29 cellular contexts compared by ENCODE assay signal in genomic region chr11:2234963-2235362, GRCh38. TPM values are rescaled to one million over a fixed set of nuclear protein-coding genes. Genes with fewer than 3 reads are reported as not detected.
"Had no signal": no experiment of that assay in that cellular context is flagged by ENCODE, and none has a peak within 500 bp of the region (broad histone marks: within the 10 kb centered on the region; RNA-seq: fewer than 3 reads in every experiment).

No MANE protein-coding gene starts in this region.

- H3K27me3 ChIP-seq: ascending aorta, left lung, uterus had no signal

- H3K36me3 Mint-ChIP-seq: activated naive CD8-positive, alpha-beta T cell had no signal

- H3K4me3 Mint-ChIP-seq: activated naive CD8-positive, alpha-beta T cell; activated T-cell treated with anti-CD3 and anti-CD28 coated beads, Interleukin-2, amount 50 U/mL, for 24 hours; activated T-helper 17 cell treated with anti-CD3 and anti-CD28 coated beads, Interleukin-2, amount 50 U/mL, for 72 hours; nephron; stimulated activated naive CD8-positive, alpha-beta T cell treated with anti-CD3 and anti-CD28 coated beads, Interleukin-15, amount 100 ng/mL, for 72 hours; T-cell; T-helper 2 cell treated with Interferon-gamma antibody and Interleukin-4, amounts not matched to agents 5 μg/mL and 100 μg/mL, for 36 hours had no signal

- H3K4me3 ChIP-seq: adrenal gland, ascending aorta, left lung, prostate gland, tibial artery, uterus had no signal

- H3K36me3 ChIP-seq: adrenal gland, ascending aorta, left lung, prostate gland, tibial artery, uterus, WERI-Rb-1 had no signal

- H3K27me3 Mint-ChIP-seq: activated T-cell treated with anti-CD3 and anti-CD28 coated beads, Interleukin-2, amount 50 U/mL, for 24 hours; stimulated activated naive CD8-positive, alpha-beta T cell treated with anti-CD3 and anti-CD28 coated beads, Interleukin-15, amount 100 ng/mL, for 72 hours had no signal

- H3K4me1 Mint-ChIP-seq: activated T-helper 17 cell treated with anti-CD3 and anti-CD28 coated beads, Interleukin-2, amount 50 U/mL, for 72 hours; nephron; stimulated activated naive CD8-positive, alpha-beta T cell treated with anti-CD3 and anti-CD28 coated beads, Interleukin-15, amount 100 ng/mL, for 72 hours; T-cell had no signal

- H3K4me1 ChIP-seq: adrenal gland, ascending aorta, left lung, prostate gland, tibial artery, uterus had no signal

- DNase-seq: activated CD4-positive, alpha-beta T cell treated with anti-CD3 and anti-CD28 coated beads for 1 hour; activated CD4-positive, alpha-beta T cell treated with anti-CD3 and anti-CD28 coated beads, Interleukin-2, amount 50 U/mL, for 4 hours; activated CD8-positive, alpha-beta memory T cell treated with anti-CD3 and anti-CD28 coated beads for 24 hours; activated CD8-positive, alpha-beta memory T cell treated with anti-CD3 and anti-CD28 coated beads, Interleukin-2, amount 50 U/mL, for 4 hours; activated naive CD4-positive, alpha-beta T cell; activated T-cell treated with anti-CD3 and anti-CD28 coated beads, Interleukin-2, amount 50 U/mL, for 24 hours; adrenal gland; central memory CD4-positive, alpha-beta T cell; dermis blood vessel endothelial cell; effector memory CD4-positive, alpha-beta T cell; hippocampal formation; kidney; mammary epithelial cell; stimulated activated CD4-positive, alpha-beta T cell treated with anti-CD3 and anti-CD28 coated beads, Interleukin-1b, Interleukin-23, amount 100 ng/mL, for 48 hours; stimulated activated naive CD8-positive, alpha-beta T cell treated with anti-CD3 and anti-CD28 coated beads, Interleukin-15, amount 100 ng/mL, for 72 hours; T-cell; tibial artery; uterus; WERI-Rb-1 had no signal

- ATAC-seq: activated T-helper 17 cell treated with anti-CD3 and anti-CD28 coated beads, Interleukin-2, amount 50 U/mL, for 72 hours; esophagus mucosa; left lung; stimulated activated naive CD8-positive, alpha-beta T cell treated with anti-CD3 and anti-CD28 coated beads, Interleukin-15, amount 100 ng/mL, for 72 hours; T-cell had no signal

- H3K27ac Mint-ChIP-seq: activated naive CD8-positive, alpha-beta T cell; activated T-cell treated with anti-CD3 and anti-CD28 coated beads, Interleukin-2, amount 50 U/mL, for 24 hours; activated T-helper 17 cell treated with anti-CD3 and anti-CD28 coated beads, Interleukin-2, amount 50 U/mL, for 72 hours; nephron; T-cell; T-helper 2 cell treated with Interferon-gamma antibody and Interleukin-4, amounts not matched to agents 5 μg/mL and 100 μg/mL, for 36 hours had no signal

- H3K27ac ChIP-seq: adrenal gland, ascending aorta, prostate gland, tibial artery, uterus, WERI-Rb-1 had no signal

- H3K9me3 ChIP-seq: adrenal gland, ascending aorta, prostate gland had no signal

RNA-seq across cellular contexts. Expression of gene ASCL2, which starts 35.4 kb away (rescaled TPM):
- total RNA-seq: ascending aorta, dermis blood vessel endothelial cell, endothelial cell of umbilical vein, mammary epithelial cell, myocyte had no signal
